ENCODE assay signal across 9 cellular contexts in genomic region chr1:21278208-21278861, GRCh38. TPM values are rescaled to one million over a fixed set of nuclear protein-coding genes. Genes with fewer than 3 reads are reported as not detected.
DNase-seq lines count a peak whose midpoint lies in the region; ATAC-seq and TF ChIP-seq lines count a peak whose summit lies in the region.
"Had no signal": no experiment of that assay in that cellular context is flagged by ENCODE, and none has a peak within 500 bp of the region (broad histone marks: within the 10 kb centered on the region; RNA-seq: fewer than 3 reads in every experiment).

No MANE protein-coding gene starts in this region.

- DNase-seq in activated T-cell treated with anti-CD3 and anti-CD28 coated beads, Interleukin-2, amount 50 U/mL, for 24 hours: no peak
- DNase-seq in activated T-cell treated with anti-CD3 and anti-CD28 coated beads, Interleukin-2, amount 50 U/mL, for 48 hours: no peak
- DNase-seq in effector memory CD4-positive, alpha-beta T cell: no peak
- DNase-seq in mucosa of descending colon (peak in 2 of 3 donors; percentile 24 to 52), tibial nerve (ENCODE audit: low spot score in 2 of 2) (peak; percentile 40 to 54), cortex of kidney (lab: John Stamatoyannopoulos, UW) (no peak)
- DNase-seq in stimulated activated naive CD4-positive, alpha-beta T cell (lab: John Stamatoyannopoulos, UW): no peak
- DNase-seq: glutamatergic neuron had no signal

- peaks cover 86% of the 10 kb centered on the region for H3K36me3 Mint-ChIP-seq in activated T-cell treated with anti-CD3 and anti-CD28 coated beads, Interleukin-2, amount 50 U/mL, for 24 hours (ENCODE audit: low read depth)

- no peaks in the 10 kb centered on the region for H3K27me3 Mint-ChIP-seq in activated T-cell treated with anti-CD3 and anti-CD28 coated beads, Interleukin-2, amount 50 U/mL, for 24 hours

- ATAC-seq in mucosa of descending colon (no peak), GM21381 (IDR thresholded peaks at IDR 0.05; ENCODE audit: unreplicated experiment) (no peak)

- H3K9me3 ChIP-seq in effector memory CD4-positive, alpha-beta T cell (ENCODE audit: control insufficient read depth, low read length): no peaks in the 10 kb centered on the region
- no peaks in the 10 kb centered on the region for H3K9me3 ChIP-seq in mucosa of descending colon
- no peaks in the 10 kb centered on the region for H3K9me3 ChIP-seq in tibial nerve

- peaks cover 25% of the 10 kb centered on the region for H3K36me3 ChIP-seq in effector memory CD4-positive, alpha-beta T cell (ENCODE audit: control insufficient read depth, insufficient read depth, low read length)
- H3K36me3 ChIP-seq in mucosa of descending colon (ENCODE audit: low read depth) (no peaks in the 10 kb centered on the region), tibial nerve (no peaks in the 10 kb centered on the region)

- H3K4me1 Mint-ChIP-seq in activated T-cell treated with anti-CD3 and anti-CD28 coated beads, Interleukin-2, amount 50 U/mL, for 24 hours (ENCODE audit: low read depth): peaks cover 59% of the 10 kb centered on the region

- H3K4me3 ChIP-seq in effector memory CD4-positive, alpha-beta T cell (ENCODE audit: insufficient read depth, low read depth, low read length, poor library complexity, severe bottlenecking): no peak overlapping the region
- H3K4me3 ChIP-seq in mucosa of descending colon (no peak overlapping the region), tibial nerve (peak overlapping the region in 1 of 4 donors; percentile 28)

- no peaks in the 10 kb centered on the region for H3K27me3 ChIP-seq in effector memory CD4-positive, alpha-beta T cell (replicated peaks; ENCODE audit: control insufficient read depth, insufficient read depth, low read length, poor library complexity, severe bottlenecking)
- no peaks in the 10 kb centered on the region for H3K27me3 ChIP-seq in tibial nerve

- intact Hi-C loops in mucosa of descending colon (cut with DNase I, micrococcal nuclease): no loop called here

- H3K9me3 Mint-ChIP-seq in activated T-cell treated with anti-CD3 and anti-CD28 coated beads, Interleukin-2, amount 50 U/mL, for 24 hours: no peaks in the 10 kb centered on the region

- H3K27ac Mint-ChIP-seq in activated T-cell treated with anti-CD3 and anti-CD28 coated beads, Interleukin-2, amount 50 U/mL, for 24 hours: peak overlapping the region; percentile 94

- peak overlapping the region; percentile 25 for H3K27ac ChIP-seq in effector memory CD4-positive, alpha-beta T cell (ENCODE audit: insufficient read depth, low read length, poor library complexity, severe bottlenecking)
- H3K27ac ChIP-seq in tibial nerve: peak overlapping the region; percentile 4 to 88 (median 69)

- peaks cover 42% of the 10 kb centered on the region for H3K4me1 ChIP-seq in effector memory CD4-positive, alpha-beta T cell (ENCODE audit: control insufficient read depth, insufficient read depth, low read length, poor library complexity, severe bottlenecking)
- H3K4me1 ChIP-seq in mucosa of descending colon (ENCODE audit: low read depth): peaks cover 22% of the 10 kb centered on the region
- H3K4me1 ChIP-seq in tibial nerve: peaks cover 0 to 75% (median 47%) of the 10 kb centered on the region in 4 donors

- peak in 1 of 2 donors; percentile 48 for TF ChIP-seq EP300 in tibial nerve (IDR thresholded peaks at IDR 0.05)

- TF ChIP-seq POLR2A in tibial nerve (IDR thresholded peaks at IDR 0.05): peak in 1 of 2 donors; percentile 14

- TF ChIP-seq CTCF in mucosa of descending colon (IDR thresholded peaks at IDR 0.05) (no peak), tibial nerve (IDR thresholded peaks at IDR 0.05) (no peak)

- 25 to 26% methylated on average over 8 to 9 of the region's 9 CpGs for WGBS in tibial nerve, 2 donors

- H3K4me3 Mint-ChIP-seq in activated T-cell treated with anti-CD3 and anti-CD28 coated beads, Interleukin-2, amount 50 U/mL, for 24 hours: no peak overlapping the region

RNA-seq across cellular contexts. Expression of gene ECE1, which starts 11.9 kb away (rescaled TPM):
- total RNA-seq in mucosa of descending colon (100 to 1,000 TPM; 103 to 161 (median 149) TPM), tibial nerve (100 to 1,000 TPM in 2 of 4 donors, 10 to 100 TPM in 2; 84.1 to 128 (median 110) TPM)

Comparison
In these comparisons a context has a peak if more than half of its experiments do, and no peak if none do; other contexts are left out.
1. DNase-seq: peak in mucosa of descending colon (2 of 3) and tibial nerve (2 of 2); none in activated T-cell treated with anti-CD3 and anti-CD28 coated beads, Interleukin-2, amount 50 U/mL, for 24 hours (single experiment), activated T-cell treated with anti-CD3 and anti-CD28 coated beads, Interleukin-2, amount 50 U/mL, for 48 hours (0 of 2), effector memory CD4-positive, alpha-beta T cell (0 of 3), stimulated activated naive CD4-positive, alpha-beta T cell (0 of 6) and cortex of kidney (single experiment).